In genomic region chr4:102715057-102715456, GRCh38 we compare ENCODE assay signal across 19 cellular contexts. TPM values are rescaled to one million over a fixed set of nuclear protein-coding genes. Genes with fewer than 3 reads are reported as not detected.
DNase-seq lines count a peak whose midpoint lies in the region; ATAC-seq, FAIRE-seq and TF ChIP-seq lines count a peak whose summit lies in the region.
"Had no signal": no experiment of that assay in that cellular context is flagged by ENCODE, and none has a peak within 500 bp of the region (broad histone marks: within the 10 kb centered on the region; RNA-seq: fewer than 3 reads in every experiment).

No MANE protein-coding gene starts in this region.

- H3K36me3 ChIP-seq in BE2C, result no peaks in the 10 kb centered on the region
- H3K36me3 ChIP-seq in HCT116 (ENCODE audit: control insufficient read depth in 1 of 2, insufficient read depth in 2 of 2, low read length in 2 of 2), result no peaks in the 10 kb centered on the region; a peak in 1 of 4 replicates
- H3K36me3 ChIP-seq in small intestine (ENCODE audit: control insufficient read depth in 2 of 2, insufficient read depth in 2 of 2, low read length in 2 of 2), result peaks cover 0 to 2% of the 10 kb centered on the region in 2 donors
- H3K36me3 ChIP-seq: ovary had no signal

- RAD21 ChIA-PET in HCT116 (lab: Charles Lee; ENCODE audit: low non-redundant PET in 1 of 2, low total read pairs in 2 of 2, uncharacterized antibody in 2 of 2, unreplicated experiment in 2 of 2), result no interaction called here

- no peak for DNase-seq in BE2C
- DNase-seq in HCT116 (ENCODE audit: low read depth, low spot score), result no peak
- peak; percentile 42 for DNase-seq in SK-MEL-5 (ENCODE audit: low read depth, low spot score)
- DNase-seq in iPS-NIHi7 (ENCODE audit: extremely low spot score), result peak; percentile 24
- DNase-seq in dedifferentiated amniotic fluid mesenchymal stem cell (ENCODE audit: extremely low spot score), result no peak
- DNase-seq in small intestine, result no peak
- DNase-seq in NCI-H2227 (lab: John Stamatoyannopoulos, UW; ENCODE audit: unreplicated experiment), result no peak
- DNase-seq: activated CD4-positive, alpha-beta T cell treated with anti-CD3 and anti-CD28 coated beads, Interleukin-2, amount 10 ng/mL, durations not matched to agents 7 days and 5 days; activated T-cell treated with anti-CD3 and anti-CD28 coated beads, Interleukin-2, amount 50 U/mL, for 24 hours; cerebellar nuclear complex; head of caudate nucleus; KG1; NCI-H187 treated with DMSO at 0.1 percent for 48 hours; ovary; stimulated activated naive B cell treated with anti-CD40 and anti-IgM and Interleukin-4, amounts not matched to agents 10 μg/mL and 1 μg/mL and 100 μg/mL, for 72 hours; T-helper 9 cell had no signal

- no peak overlapping the region for H3K4me2 ChIP-seq in HCT116 (ENCODE audit: low read length)

- ATAC-seq in HCT116, result peak; percentile 66
- no peak for ATAC-seq in HG02884 (IDR thresholded peaks at IDR 0.05; ENCODE audit: unreplicated experiment)
- ATAC-seq: stimulated activated naive B cell treated with anti-CD40 and anti-IgM and Interleukin-4, amounts not matched to agents 10 μg/mL and 1 μg/mL and 100 μg/mL, for 72 hours had no signal

- no peaks in the 10 kb centered on the region for H3K9me2 ChIP-seq in HCT116 (ENCODE audit: insufficient read depth)

- in situ Hi-C loops in SK-MEL-5 (cut with HindIII; ENCODE audit: low pct_unique_long_range_greater_than_20kb, low sequenced_read_pairs), result no loop called here

- FAIRE-seq in small intestine (lab: Jason Lieb, UNC), result no peak
- FAIRE-seq: urothelium cell line had no signal

- 90 to 100% (median 93%) methylated on average over 1 of the region's 1 CpG for WGBS in small intestine, 3 donors

- H2AFZ ChIP-seq in HCT116 (ENCODE audit: low read depth, low read length, poor library complexity, severe bottlenecking), result no peak overlapping the region

- no peaks in the 10 kb centered on the region for H4K20me1 ChIP-seq in HCT116 (ENCODE audit: insufficient read depth)

- no peak overlapping the region for H3K4me3 ChIP-seq in BE2C (ENCODE audit: low read depth, low read length)
- no peak overlapping the region for H3K4me3 ChIP-seq in HCT116 (replicated peaks in 1 of 2; ENCODE audit: low read depth in 1 of 2, low read length in 2 of 2)
- no peak overlapping the region for H3K4me3 ChIP-seq in small intestine (ENCODE audit: low read depth in 1 of 2, low read length in 2 of 2)
- H3K4me3 ChIP-seq: ovary had no signal

- H3K4me1 ChIP-seq in BE2C, result no peaks in the 10 kb centered on the region; the same call in 1 of the 2 replicates
- peaks cover 3 to 11% of the 10 kb centered on the region in 2 experiments; a peak in 1 of 4 replicates for H3K4me1 ChIP-seq in HCT116 (ENCODE audit: control insufficient read depth in 1 of 2, insufficient read depth in 2 of 2, low read length in 2 of 2)
- H3K4me1 ChIP-seq in small intestine (ENCODE audit: control insufficient read depth in 2 of 2, insufficient read depth in 1 of 2, low read depth in 1 of 2, low read length in 1 of 2), result no peaks in the 10 kb centered on the region

- no TSS peak for BruUV-seq in HCT116 (replicated peaks; lab: Mats Ljungman, UMichigan)

- H3K27me3 ChIP-seq in BE2C (no peaks in the 10 kb centered on the region), HCT116 (ENCODE audit: insufficient read depth, low read length) (no peaks in the 10 kb centered on the region), small intestine (ENCODE audit: control insufficient read depth in 2 of 2, insufficient read depth in 2 of 2, low read length in 2 of 2) (no peaks in the 10 kb centered on the region)
- H3K27me3 ChIP-seq: ovary had no signal

- TF ChIP-seq RAD21 in HCT116 (IDR thresholded peaks at IDR 0.05; ENCODE audit: low read depth), result peak; percentile 15; the same call in 1 of the 2 replicates

- H3K79me2 ChIP-seq in HCT116 (ENCODE audit: insufficient read depth, low read length), result no peaks in the 10 kb centered on the region

- no peak overlapping the region for H3K27ac ChIP-seq in HCT116 (ENCODE audit: low read depth, low read length)
- no peak overlapping the region for H3K27ac ChIP-seq in small intestine (ENCODE audit: low read depth in 1 of 2, low read length in 1 of 2)
- H3K27ac ChIP-seq: HL-60, ovary had no signal

- TF ChIP-seq POLR2A in HCT116 (IDR thresholded peaks at IDR 0.05; ENCODE audit: borderline replicate concordance, extremely low read depth, insufficient read depth, insufficient read length), result no peak

- TF ChIP-seq CTCF in BE2C (IDR thresholded peaks at IDR 0.05; ENCODE audit: low read depth, low read length) (peak; percentile 18; the same call in 1 of the 2 replicates), HCT116 (IDR thresholded peaks at IDR 0.05 in 2 of 3, conservative IDR thresholded peaks at IDR 0.05 in 1 of 3; ENCODE audit: borderline replicate concordance in 1 of 3, insufficient read depth in 1 of 3, low read depth in 2 of 3, low read length in 2 of 3) (peak in 2 of 3 experiments; percentile 27 to 30; a peak in 2 of 6 replicates)

- H3K9ac ChIP-seq in HCT116 (ENCODE audit: low read length), result no peak overlapping the region

- POLR2A ChIA-PET in HCT116 (lab: Charles Lee), result no interaction called here

- CTCF ChIA-PET in HCT116 (lab: Charles Lee), result interaction anchor here (2.3 kb wide), 1 partner anchor 16 kb away, joined by 6 read pairs; no protein-coding TSS in a partner anchor

- H3K9me3 ChIP-seq in BE2C (no peaks in the 10 kb centered on the region), HCT116 (ENCODE audit: control insufficient read depth in 1 of 2, insufficient read depth in 1 of 2, low read depth in 1 of 2, low read length in 2 of 2) (peaks cover 0 to 5% of the 10 kb centered on the region in 2 experiments; a peak in 1 of 4 replicates), small intestine (ENCODE audit: control insufficient read depth, low read depth) (no peaks in the 10 kb centered on the region)
- H3K9me3 ChIP-seq: ovary had no signal

- intact Hi-C loops in HCT116 (cut with micrococcal nuclease), result no loop called here

TF ChIP-seq in HCT116, 20 proteins besides CTCF, POLR2A, EP300 and RAD21:
- TF ChIP-seq MAX (IDR thresholded peaks at IDR 0.05) (no peak), ZBTB33 (IDR thresholded peaks at IDR 0.05; ENCODE audit: extremely low read depth, insufficient replicate concordance, low read length) (no peak), CEBPB (IDR thresholded peaks at IDR 0.05; ENCODE audit: low read depth) (no peak), CBX3 (IDR thresholded peaks at IDR 0.05; ENCODE audit: low read depth) (no peak), REST (IDR thresholded peaks at IDR 0.05; ENCODE audit: low read depth) (no peak), ELF1 (IDR thresholded peaks at IDR 0.05; ENCODE audit: borderline replicate concordance, low read depth) (no peak), EGR1 (IDR thresholded peaks at IDR 0.05; ENCODE audit: low read depth) (no peak)

RNA-seq across cellular contexts. Expression of gene MANBA, which starts 45.7 kb away (rescaled TPM):
- 4.9 TPM for polyA plus RNA-seq in BE2C (2012; ENCODE audit: insufficient read depth, insufficient read length, low read depth)
- 21.3 TPM for total RNA-seq in HCT116 (2021; ENCODE audit: unreplicated experiment)
- polyA plus RNA-seq in HCT116 (2012), result 14.5 and 18.7 TPM in 2 replicates
- total RNA-seq in SK-MEL-5 (2014; rRNA removed; shearing (Covaris generic)), result 30.6 and 41.7 TPM in 2 replicates
- 30.1 and 36.2 TPM in 2 replicates for polyA plus RNA-seq in SK-MEL-5 (2015; cell fraction: cytosol; rRNA removed)
- 36.1 and 38.6 TPM in 2 replicates for polyA plus RNA-seq in SK-MEL-5 (2015; cell fraction: nucleus; rRNA removed)
- polyA plus RNA-seq in small intestine, result 10 to 100 TPM in 1 of 3 donors, 1 to 10 TPM in 2; 4.7 to 11.7 (median 4.9) TPM

Comparison
In these comparisons a context has a peak if more than half of its experiments do, and no peak if none do; other contexts are left out.
1. DNase-seq: peak in SK-MEL-5 (single experiment) and iPS-NIHi7 (single experiment); none in BE2C (single experiment), HCT116 (single experiment), dedifferentiated amniotic fluid mesenchymal stem cell (single experiment), small intestine (single experiment) and NCI-H2227 (single experiment).